12 cellular contexts compared by ENCODE assay signal in genomic region chr1:91440845-91441244, GRCh38. TPM values are rescaled to one million over a fixed set of nuclear protein-coding genes. Genes with fewer than 3 reads are reported as not detected.
A peak's percentile ranks its signal among the peaks of the same experiment; 100 is the strongest.
DNase-seq lines count a peak whose midpoint lies in the region; ATAC-seq and TF ChIP-seq lines count a peak whose summit lies in the region.
"Had no signal": no experiment of that assay in that cellular context is flagged by ENCODE, and none has a peak within 500 bp of the region (broad histone marks: within the 10 kb centered on the region; RNA-seq: fewer than 3 reads in every experiment).

No MANE protein-coding gene starts in this region.

- intact Hi-C loops in CD8-positive, alpha-beta T cell (cut with DNase I, micrococcal nuclease) = no loop called here

- no peak overlapping the region for H3K4me2 ChIP-seq in hepatocyte

- no peaks in the 10 kb centered on the region for H3K4me1 ChIP-seq in hepatocyte (ENCODE audit: insufficient read depth)
- no peaks in the 10 kb centered on the region for H3K4me1 ChIP-seq in CD8-positive, alpha-beta T cell (ENCODE audit: insufficient read depth, low read length)
- H3K4me1 ChIP-seq: heart left ventricle had no signal

- no peak for ATAC-seq in HG02588 (IDR thresholded peaks at IDR 0.05; ENCODE audit: unreplicated experiment)
- no peak for ATAC-seq in HG02623 (IDR thresholded peaks at IDR 0.05; ENCODE audit: unreplicated experiment)
- no peak for ATAC-seq in GM18520 (IDR thresholded peaks at IDR 0.05; ENCODE audit: unreplicated experiment)
- no peak for ATAC-seq in CD8-positive, alpha-beta T cell
- ATAC-seq: heart left ventricle had no signal

- H3K9me3 Mint-ChIP-seq in CD8-positive, alpha-beta T cell = peaks cover 7% of the 10 kb centered on the region

- no peaks in the 10 kb centered on the region for H3K79me2 ChIP-seq in hepatocyte

- H3K27ac ChIP-seq in hepatocyte = no peak overlapping the region
- H3K27ac ChIP-seq in CD8-positive, alpha-beta T cell (ENCODE audit: low read depth, low read length) = no peak overlapping the region
- H3K27ac ChIP-seq: heart left ventricle had no signal

- POLR2A ChIA-PET in CD8-positive, alpha-beta T cell (lab: Charles Lee) = no interaction called here

- H2AFZ ChIP-seq in hepatocyte = no peak overlapping the region

- no peaks in the 10 kb centered on the region for H3K4me1 Mint-ChIP-seq in CD8-positive, alpha-beta T cell (ENCODE audit: low read depth)
- H3K4me1 Mint-ChIP-seq: activated CD4-positive, alpha-beta T cell treated with anti-CD3 and anti-CD28 coated beads, Interleukin-2, amount 10 ng/mL, durations not matched to agents 7 days and 5 days had no signal

- H3K9me2 ChIP-seq in hepatocyte (replicated peaks; ENCODE audit: insufficient read depth) = no peaks in the 10 kb centered on the region

- H3K36me3 ChIP-seq in hepatocyte (replicated peaks; ENCODE audit: insufficient read depth, low read depth) = no peaks in the 10 kb centered on the region
- no peaks in the 10 kb centered on the region for H3K36me3 ChIP-seq in CD8-positive, alpha-beta T cell (ENCODE audit: insufficient read depth, low read length)
- H3K36me3 ChIP-seq: heart left ventricle had no signal

- H3K27ac Mint-ChIP-seq in CD8-positive, alpha-beta T cell = no peak overlapping the region
- H3K27ac Mint-ChIP-seq: activated CD4-positive, alpha-beta T cell treated with anti-CD3 and anti-CD28 coated beads, Interleukin-2, amount 10 ng/mL, durations not matched to agents 7 days and 5 days had no signal

- DNase-seq in EH (ENCODE audit: low read depth) = peak; percentile 2
- DNase-seq in HuH-7 (ENCODE audit: low spot score) = peak; percentile 10
- peak; percentile 16 for DNase-seq in SW480 (ENCODE audit: low spot score)
- no peak for DNase-seq in hepatocyte (ENCODE audit: low spot score)
- no peak for DNase-seq in CD8-positive, alpha-beta T cell
- DNase-seq: activated CD4-positive, alpha-beta T cell treated with anti-CD3 and anti-CD28 coated beads, Interleukin-2, amount 10 ng/mL, durations not matched to agents 7 days and 5 days; anterior cingulate cortex; heart left ventricle; stimulated activated CD4-positive, alpha-beta T cell treated with anti-CD3 and anti-CD28 coated beads, Interleukin-1b, Interleukin-23, amount 100 ng/mL, for 48 hours had no signal

- H3K4me3 ChIP-seq in hepatocyte = no peak overlapping the region
- H3K4me3 ChIP-seq in CD8-positive, alpha-beta T cell (ENCODE audit: low read depth, low read length) = no peak overlapping the region
- H3K4me3 ChIP-seq: heart left ventricle had no signal

- no peak overlapping the region for H3K4me3 Mint-ChIP-seq in CD8-positive, alpha-beta T cell
- H3K4me3 Mint-ChIP-seq: activated CD4-positive, alpha-beta T cell treated with anti-CD3 and anti-CD28 coated beads, Interleukin-2, amount 10 ng/mL, durations not matched to agents 7 days and 5 days had no signal

- CTCF ChIA-PET in CD8-positive, alpha-beta T cell (lab: Charles Lee) = interaction anchor here (1.3 kb wide), 1 partner anchor 36 kb away, joined by 4 read pairs; the partner anchor contains the start of gene HFM1

- H3K36me3 Mint-ChIP-seq in CD8-positive, alpha-beta T cell = peaks cover 3% of the 10 kb centered on the region

- no peaks in the 10 kb centered on the region for H4K20me1 ChIP-seq in hepatocyte (ENCODE audit: insufficient read depth, poor library complexity, severe bottlenecking)

- H3K27me3 ChIP-seq in hepatocyte = no peaks in the 10 kb centered on the region
- H3K27me3 ChIP-seq in CD8-positive, alpha-beta T cell (ENCODE audit: insufficient read depth, low read length) = no peaks in the 10 kb centered on the region
- H3K27me3 ChIP-seq: heart left ventricle had no signal

- TF ChIP-seq CTCF in hepatocyte (IDR thresholded peaks at IDR 0.05; ENCODE audit: poor library complexity) = peak; percentile 25
- TF ChIP-seq CTCF in CD8-positive, alpha-beta T cell (IDR thresholded peaks at IDR 0.05) = no peak

- peaks cover 24% of the 10 kb centered on the region for H3K27me3 Mint-ChIP-seq in CD8-positive, alpha-beta T cell (ENCODE audit: low read depth)

- no peaks in the 10 kb centered on the region for H3K9me3 ChIP-seq in hepatocyte (ENCODE audit: low read depth)
- H3K9me3 ChIP-seq in CD8-positive, alpha-beta T cell (ENCODE audit: low read length) = no peaks in the 10 kb centered on the region
- H3K9me3 ChIP-seq: heart left ventricle had no signal

- 95% methylated on average over 1 of the region's 1 CpG for WGBS in hepatocyte (ENCODE audit: low lambda C conversion rate, missing lambda C conversion rate)

RNA-seq across cellular contexts. Expression of gene HFM1, which starts 36.2 kb away (rescaled TPM):
- total RNA-seq in hepatocyte = 3.6 and 3.9 TPM in 2 replicates
- 0.39 and 0.50 TPM in 2 replicates for polyA plus RNA-seq in hepatocyte
- total RNA-seq in CD8-positive, alpha-beta T cell = not detected
- total RNA-seq: activated CD4-positive, alpha-beta T cell treated with anti-CD3 and anti-CD28 coated beads, Interleukin-2, amount 10 ng/mL, durations not matched to agents 7 days and 5 days had no signal

RNA-seq across cellular contexts. Expression of gene CDC7, which starts 59.8 kb away (rescaled TPM):
- total RNA-seq in hepatocyte = 5.9 and 8.0 TPM in 2 replicates
- 3.9 and 7.3 TPM in 2 replicates for polyA plus RNA-seq in hepatocyte
- 1 to 10 TPM; 2.2 to 2.7 TPM for total RNA-seq in CD8-positive, alpha-beta T cell

Comparison
In these comparisons a context has a peak if more than half of its experiments do, and no peak if none do; other contexts are left out.
1. DNase-seq: peak in EH (single experiment), HuH-7 (single experiment) and SW480 (single experiment); none in hepatocyte (single experiment) and CD8-positive, alpha-beta T cell (0 of 7).